26 cellular contexts compared by ENCODE assay signal in genomic region chr7:12803542-12803941, GRCh38.
"Had no signal": no experiment of that assay in that cellular context is flagged by ENCODE, and none has a peak within 500 bp of the region (broad histone marks: within the 10 kb centered on the region; RNA-seq: fewer than 3 reads in every experiment).

No MANE protein-coding gene starts in this region.

- H3K4me3 Mint-ChIP-seq: activated CD4-positive, alpha-beta T cell treated with anti-CD3 and anti-CD28 coated beads for 36 hours; activated CD8-positive, alpha-beta T cell treated with anti-CD3 and anti-CD28 coated beads for 36 hours; activated naive CD8-positive, alpha-beta T cell; activated T-cell treated with anti-CD3 and anti-CD28 coated beads, Interleukin-2, amount 50 U/mL, for 4 hours; activated T-helper 17 cell treated with anti-CD3 and anti-CD28 coated beads, Interleukin-2, amount 50 U/mL, for 72 hours; T-helper 17 cell; T-helper 2 cell treated with Interferon-gamma antibody and Interleukin-4, amounts not matched to agents 5 μg/mL and 100 μg/mL, for 36 hours had no signal

- H3K9me3 Mint-ChIP-seq: activated CD8-positive, alpha-beta T cell treated with anti-CD3 and anti-CD28 coated beads for 36 hours; activated T-cell treated with anti-CD3 and anti-CD28 coated beads, Interleukin-2, amount 50 U/mL, for 4 hours; activated T-helper 17 cell treated with anti-CD3 and anti-CD28 coated beads, Interleukin-2, amount 50 U/mL, for 72 hours; T-helper 2 cell treated with Interferon-gamma antibody and Interleukin-4, amounts not matched to agents 5 μg/mL and 100 μg/mL, for 36 hours had no signal

- H3K27ac ChIP-seq: body of pancreas had no signal

- H3K27ac Mint-ChIP-seq: activated CD4-positive, alpha-beta T cell treated with anti-CD3 and anti-CD28 coated beads for 36 hours; activated CD8-positive, alpha-beta T cell treated with anti-CD3 and anti-CD28 coated beads for 36 hours; activated naive CD8-positive, alpha-beta T cell; activated T-helper 17 cell treated with anti-CD3 and anti-CD28 coated beads, Interleukin-2, amount 50 U/mL, for 72 hours; T-helper 17 cell; T-helper 2 cell treated with Interferon-gamma antibody and Interleukin-4, amounts not matched to agents 5 μg/mL and 100 μg/mL, for 36 hours had no signal

- H3K4me1 Mint-ChIP-seq: activated CD4-positive, alpha-beta T cell treated with anti-CD3 and anti-CD28 coated beads for 36 hours; activated T-helper 17 cell treated with anti-CD3 and anti-CD28 coated beads, Interleukin-2, amount 50 U/mL, for 72 hours had no signal

- H3K36me3 Mint-ChIP-seq: activated naive CD8-positive, alpha-beta T cell had no signal

- DNase-seq: activated CD4-positive, alpha-beta T cell treated with anti-CD3 and anti-CD28 coated beads for 36 hours; activated CD4-positive, alpha-beta T cell treated with anti-CD3 and anti-CD28 coated beads, Interleukin-2, amount 50 U/mL, for 1 hour; activated CD4-positive, alpha-beta T cell treated with anti-CD3 and anti-CD28 coated beads, Interleukin-2, amount 50 U/mL, for 48 hours; activated CD4-positive, CD25-positive, alpha-beta regulatory T cell; activated CD4-positive, CD25-positive, alpha-beta regulatory T cell treated with anti-CD3 and anti-CD28 coated beads, Interleukin-2, amount 50 U/mL, for 72 hours; activated CD8-positive, alpha-beta memory T cell treated with anti-CD3 and anti-CD28 coated beads for 24 hours; activated CD8-positive, alpha-beta T cell treated with anti-CD3 and anti-CD28 coated beads for 36 hours; activated effector memory CD4-positive, alpha-beta T cell treated with Interleukin-2 at 50 U/mL for 16 hours; activated gamma-delta T cell treated with Interleukin-2 at 50 U/mL for 16 hours; activated naive CD4-positive, alpha-beta T cell treated with anti-CD3 and anti-CD28 coated beads, Interleukin-2, amount 50 U/mL, for 16 hours; activated naive CD4-positive, alpha-beta T cell treated with Interleukin-2 at 50 U/mL for 16 hours; activated T-cell treated with anti-CD3 and anti-CD28 coated beads, Interleukin-2, amount 50 U/mL, for 4 hours; amniotic stem cell; anterior cingulate cortex; body of pancreas; caudate nucleus; effector CD8-positive, alpha-beta T cell; foreskin fibroblast; head of caudate nucleus; T-helper 1 cell; T-helper 17 cell; T1000 had no signal

- H3K9me3 ChIP-seq: body of pancreas had no signal

- H3K27me3 ChIP-seq: body of pancreas had no signal

- ATAC-seq: activated CD4-positive, alpha-beta T cell treated with anti-CD3 and anti-CD28 coated beads for 36 hours; activated CD8-positive, alpha-beta T cell treated with anti-CD3 and anti-CD28 coated beads for 36 hours; activated T-cell treated with anti-CD3 and anti-CD28 coated beads, Interleukin-2, amount 50 U/mL, for 4 hours; activated T-helper 17 cell treated with anti-CD3 and anti-CD28 coated beads, Interleukin-2, amount 50 U/mL, for 72 hours; body of pancreas; esophagus mucosa; T-helper 17 cell had no signal

- H3K4me3 ChIP-seq: body of pancreas had no signal

- H3K27me3 Mint-ChIP-seq: activated CD4-positive, alpha-beta T cell treated with anti-CD3 and anti-CD28 coated beads for 36 hours; activated naive CD8-positive, alpha-beta T cell had no signal
